1 cellular context compared by ENCODE assay signal in genomic region chr16:23469814-23470213, GRCh38.
A peak's percentile ranks its signal among the peaks of the same experiment; 100 is the strongest.
TF ChIP-seq lines count a peak whose summit lies in the region.

No MANE protein-coding gene starts in this region.

TF ChIP-seq in HEK293, 187 proteins besides CTCF, POLR2A, EP300 and RAD21 (continued from another document):
- peak; percentile 55; the same call in 1 of the 2 replicates for TF ChIP-seq SCRT1 (tag by site-specific recombination; IDR thresholded peaks at IDR 0.05; ENCODE audit: borderline replicate concordance)
- TF ChIP-seq PBX3 (CRISPR knock-in tag; IDR thresholded peaks at IDR 0.05): no peak
- TF ChIP-seq MZF1 (tag by site-specific recombination; IDR thresholded peaks at IDR 0.05; ENCODE audit: borderline replicate concordance): peak; percentile 48; the same call in 1 of the 2 replicates
- TF ChIP-seq SCRT2 (tag by site-specific recombination; IDR thresholded peaks at IDR 0.05): peak; percentile 92
- no peak for TF ChIP-seq OVOL3 (tag by site-specific recombination; IDR thresholded peaks at IDR 0.05)
- TF ChIP-seq ZBTB21 (tag by site-specific recombination; IDR thresholded peaks at IDR 0.05): no peak
TF ChIP-seq in HEK293: peak in this region for 10.
